12 cellular contexts compared by ENCODE assay signal in genomic region chr14:91125271-91125661, GRCh38. TPM values are rescaled to one million over a fixed set of nuclear protein-coding genes. Genes with fewer than 3 reads are reported as not detected.
A peak's percentile ranks its signal among the peaks of the same experiment; 100 is the strongest.
DNase-seq lines count a peak whose midpoint lies in the region; ATAC-seq lines count a peak whose summit lies in the region.
"Had no signal": no experiment of that assay in that cellular context is flagged by ENCODE, and none has a peak within 500 bp of the region (broad histone marks: within the 10 kb centered on the region; RNA-seq: fewer than 3 reads in every experiment).

No MANE protein-coding gene starts in this region.

- DNase-seq in CD4-positive, CD25-positive, alpha-beta regulatory T cell: no peak
- DNase-seq in SKM-1 (lab: John Stamatoyannopoulos, UW; ENCODE audit: unreplicated experiment): peak; percentile 20
- no peak for DNase-seq in epithelial cell of prostate (ENCODE audit: low read depth, low spot score)
- DNase-seq in naive thymus-derived CD8-positive, alpha-beta T cell: no peak
- no peak for DNase-seq in NK-92 treated with Interleukin-12 subunit alpha and Interleukin-12 subunit beta, amount 100 ng/mL, for 24 hours (lab: John Stamatoyannopoulos, UW)
- no peak for DNase-seq in amniotic stem cell (lab: John Stamatoyannopoulos, UW)
- DNase-seq in head of caudate nucleus: no peak
- DNase-seq: activated CD4-positive, alpha-beta T cell treated with anti-CD3 and anti-CD28 coated beads for 48 hours; activated naive CD8-positive, alpha-beta T cell treated with anti-CD3 and anti-CD28 coated beads for 36 hours; NCI-H187 had no signal

- peak overlapping the region; percentile 53 to 88 (median 88) for H3K27ac Mint-ChIP-seq in CD4-positive, CD25-positive, alpha-beta regulatory T cell
- peak overlapping the region in 7 of 10 donors; percentile 6 to 86 (median 61) for H3K27ac Mint-ChIP-seq in naive thymus-derived CD8-positive, alpha-beta T cell
- H3K27ac Mint-ChIP-seq: activated naive CD8-positive, alpha-beta T cell treated with anti-CD3 and anti-CD28 coated beads for 36 hours had no signal

- no peak for ATAC-seq in CD4-positive, CD25-positive, alpha-beta regulatory T cell (ENCODE audit: low read depth in 2 of 2)
- ATAC-seq in naive thymus-derived CD8-positive, alpha-beta T cell: no peak
- ATAC-seq in HG02798 (IDR thresholded peaks at IDR 0.05; ENCODE audit: poor library complexity, unreplicated experiment): no peak

- intact Hi-C loops in head of caudate nucleus (cut with DNase I): no loop called here

- POLR2A ChIA-PET in naive thymus-derived CD8-positive, alpha-beta T cell (lab: Charles Lee): no interaction called here

- no peak overlapping the region for H3K4me3 ChIP-seq in CD4-positive, CD25-positive, alpha-beta regulatory T cell (ENCODE audit: low read depth, low read length)
- H3K4me3 ChIP-seq: BLaER1 treated with 17β-estradiol and CSF1 and Interleukin-3, amounts not matched to agents 10 nM and 100 nM had no signal

- no peaks in the 10 kb centered on the region for H3K27me3 Mint-ChIP-seq in CD4-positive, CD25-positive, alpha-beta regulatory T cell
- no peaks in the 10 kb centered on the region for H3K27me3 Mint-ChIP-seq in naive thymus-derived CD8-positive, alpha-beta T cell
- H3K27me3 Mint-ChIP-seq: activated naive CD8-positive, alpha-beta T cell treated with anti-CD3 and anti-CD28 coated beads for 36 hours had no signal

- H3K9me3 Mint-ChIP-seq in CD4-positive, CD25-positive, alpha-beta regulatory T cell: peaks cover 0 to 3% (median 0%) of the 10 kb centered on the region in 7 donors
- peaks cover 0 to 3% (median 0%) of the 10 kb centered on the region in 9 donors for H3K9me3 Mint-ChIP-seq in naive thymus-derived CD8-positive, alpha-beta T cell

- H3K36me3 ChIP-seq in CD4-positive, CD25-positive, alpha-beta regulatory T cell (ENCODE audit: control insufficient read depth, insufficient read depth, low read length): peaks cover 38% of the 10 kb centered on the region

- H3K4me1 ChIP-seq in CD4-positive, CD25-positive, alpha-beta regulatory T cell (ENCODE audit: control insufficient read depth, insufficient read depth, low read length, poor library complexity, severe bottlenecking): peaks cover 11% of the 10 kb centered on the region

- no peaks in the 10 kb centered on the region for H3K9me3 ChIP-seq in CD4-positive, CD25-positive, alpha-beta regulatory T cell (ENCODE audit: control insufficient read depth in 2 of 2, low read length in 2 of 2)

- H3K27me3 ChIP-seq in CD4-positive, CD25-positive, alpha-beta regulatory T cell (ENCODE audit: control insufficient read depth, insufficient read depth, low read length): no peaks in the 10 kb centered on the region
- H3K27me3 ChIP-seq: BLaER1 treated with 17β-estradiol and CSF1 and Interleukin-3, amounts not matched to agents 10 nM and 100 nM had no signal

- peak overlapping the region in 1 of 4 donors; percentile 30 for H3K4me3 Mint-ChIP-seq in CD4-positive, CD25-positive, alpha-beta regulatory T cell
- no peak overlapping the region for H3K4me3 Mint-ChIP-seq in naive thymus-derived CD8-positive, alpha-beta T cell
- H3K4me3 Mint-ChIP-seq: activated naive CD8-positive, alpha-beta T cell treated with anti-CD3 and anti-CD28 coated beads for 36 hours had no signal

- peaks cover 9 to 71% (median 38%) of the 10 kb centered on the region in 4 donors for H3K4me1 Mint-ChIP-seq in CD4-positive, CD25-positive, alpha-beta regulatory T cell
- H3K4me1 Mint-ChIP-seq in naive thymus-derived CD8-positive, alpha-beta T cell: peaks cover 16 to 55% (median 39%) of the 10 kb centered on the region in 4 donors

- no peak overlapping the region for H3K27ac ChIP-seq in CD4-positive, CD25-positive, alpha-beta regulatory T cell (ENCODE audit: insufficient read depth, low read length, poor library complexity, severe bottlenecking)
- H3K27ac ChIP-seq in epithelial cell of prostate: peak overlapping the region; percentile 99
- H3K27ac ChIP-seq: BLaER1 treated with 17β-estradiol and CSF1 and Interleukin-3, amounts not matched to agents 10 nM and 100 nM had no signal

- peaks cover 31% of the 10 kb centered on the region for H3K36me3 Mint-ChIP-seq in CD4-positive, CD25-positive, alpha-beta regulatory T cell
- peaks cover 0 to 62% (median 36%) of the 10 kb centered on the region in 3 donors for H3K36me3 Mint-ChIP-seq in naive thymus-derived CD8-positive, alpha-beta T cell

RNA-seq across cellular contexts. Expression of gene DGLUCY, which starts 11.4 kb away (rescaled TPM):
- total RNA-seq in CD4-positive, CD25-positive, alpha-beta regulatory T cell: 120 TPM
- 10 to 100 TPM; 45.2 to 62.7 (median 56.9) TPM for polyA plus RNA-seq in CD4-positive, CD25-positive, alpha-beta regulatory T cell
- total RNA-seq in naive thymus-derived CD8-positive, alpha-beta T cell: 10 to 100 TPM; 83.5 to 83.9 TPM
- polyA plus RNA-seq in naive thymus-derived CD8-positive, alpha-beta T cell: 10 to 100 TPM; 24.9 to 38.5 (median 28.5) TPM
